Comparison of ENCODE assay signal across 1 cellular context in the genomic region with DNA sequence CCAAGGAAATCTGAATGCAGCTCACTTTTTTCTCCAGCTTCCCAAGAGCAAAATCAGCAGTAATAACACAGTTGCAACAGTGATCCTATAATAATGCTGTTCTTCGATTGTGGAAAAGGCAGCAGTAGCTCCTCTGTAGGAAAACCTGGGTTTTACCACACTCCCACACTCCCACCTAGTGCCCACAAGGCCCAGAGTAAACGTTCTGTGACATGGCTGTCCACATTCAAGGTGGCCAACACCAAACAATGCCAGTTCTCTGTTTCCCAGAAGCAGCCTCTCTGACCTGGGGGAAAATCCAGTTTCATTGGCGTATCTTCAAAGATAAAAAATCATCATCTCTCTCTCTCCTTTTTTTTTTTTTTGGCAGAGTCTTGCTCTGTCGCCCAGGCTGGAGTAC.
TF ChIP-seq lines count a peak whose summit lies in the region.

No MANE protein-coding gene starts in this region.

TF ChIP-seq in H1, 55 proteins besides CTCF, POLR2A, EP300 and RAD21:
- TF ChIP-seq SIN3A (conservative IDR thresholded peaks at IDR 0.05 in 1 of 2, IDR thresholded peaks at IDR 0.05 in 1 of 2; ENCODE audit: low read depth in 1 of 2, low read length in 2 of 2) (no peak), SP4 (IDR thresholded peaks at IDR 0.05; ENCODE audit: low read length) (no peak), KDM4A (IDR thresholded peaks at IDR 0.05; ENCODE audit: low read depth, low read length, severe bottlenecking) (no peak), RBBP5 (IDR thresholded peaks at IDR 0.05; ENCODE audit: borderline replicate concordance, low read depth, low read length) (no peak), KDM5A (IDR thresholded peaks at IDR 0.05; ENCODE audit: low read length) (no peak), GABPA (IDR thresholded peaks at IDR 0.05; ENCODE audit: borderline replicate concordance, insufficient read depth, low read length) (no peak), CBX5 (IDR thresholded peaks at IDR 0.05; ENCODE audit: low read depth, low read length) (no peak), RXRA (IDR thresholded peaks at IDR 0.05; ENCODE audit: insufficient read depth, low read depth, low read length) (no peak), SAP30 (IDR thresholded peaks at IDR 0.05; ENCODE audit: insufficient read depth, insufficient replicate concordance, low read length) (no peak), CHD2 (IDR thresholded peaks at IDR 0.05; ENCODE audit: low read length) (no peak), CREB1 (IDR thresholded peaks at IDR 0.05) (no peak)
- TF ChIP-seq, protein P1, sequence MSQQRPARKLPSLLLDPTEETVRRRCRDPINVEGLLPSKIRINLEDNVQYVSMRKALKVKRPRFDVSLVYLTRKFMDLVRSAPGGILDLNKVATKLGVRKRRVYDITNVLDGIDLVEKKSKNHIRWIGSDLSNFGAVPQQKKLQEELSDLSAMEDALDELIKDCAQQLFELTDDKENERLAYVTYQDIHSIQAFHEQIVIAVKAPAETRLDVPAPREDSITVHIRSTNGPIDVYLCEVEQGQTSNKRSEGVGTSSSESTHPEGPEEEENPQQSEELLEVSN (IDR thresholded peaks at IDR 0.05): no peak
